In genomic region chr2:29920130-29920577, GRCh38 we compare ENCODE assay signal across 8 cellular contexts. TPM values are rescaled to one million over a fixed set of nuclear protein-coding genes. Genes with fewer than 3 reads are reported as not detected.
DNase-seq lines count a peak whose midpoint lies in the region; ATAC-seq and FAIRE-seq lines count a peak whose summit lies in the region.

No MANE protein-coding gene starts in this region.

- ATAC-seq in GM21423 (IDR thresholded peaks at IDR 0.05; ENCODE audit: unreplicated experiment) = no peak

- 2 to 4% (median 4%) methylated on average over 35 to 40 of the region's 40 CpGs for WGBS in small intestine, 3 donors

- H3K4me3 ChIP-seq in skeletal muscle cell (ENCODE audit: low read depth, low read length) = peak overlapping the region; percentile 46
- no peak overlapping the region for H3K4me3 ChIP-seq in small intestine (ENCODE audit: low read depth in 1 of 2, low read length in 2 of 2)

- DNase-seq in COLO829 (ENCODE audit: low spot score) = peak; percentile 34
- DNase-seq in NCI-H1048 (lab: John Stamatoyannopoulos, UW) = peak; percentile 1
- DNase-seq in activated naive CD8-positive, alpha-beta T cell treated with anti-CD3 and anti-CD28 coated beads, Interleukin-2, amount 50 U/mL, for 16 hours (ENCODE audit: low read depth, low spot score) = peak; percentile 6
- peak in 46 of 51 donors; percentile 6 to 73 (median 35) for DNase-seq in hypothalamus (lab: John Stamatoyannopoulos, UW)
- DNase-seq in skeletal muscle cell (ENCODE audit: low read depth) = peak; percentile 6
- DNase-seq in NCI-H510A (lab: John Stamatoyannopoulos, UW) = no peak
- DNase-seq in small intestine = no peak

- peaks cover 4 to 6% of the 10 kb centered on the region in 2 donors for H3K4me1 ChIP-seq in small intestine (ENCODE audit: control insufficient read depth in 2 of 2, insufficient read depth in 1 of 2, low read depth in 1 of 2, low read length in 1 of 2)

- H3K36me3 ChIP-seq in small intestine (ENCODE audit: control insufficient read depth in 2 of 2, insufficient read depth in 2 of 2, low read length in 2 of 2) = no peaks in the 10 kb centered on the region

- H3K27me3 ChIP-seq in small intestine (ENCODE audit: control insufficient read depth in 2 of 2, insufficient read depth in 2 of 2, low read length in 2 of 2) = peaks cover 5 to 34% of the 10 kb centered on the region in 2 donors

- FAIRE-seq in small intestine (lab: Jason Lieb, UNC) = no peak

- H3K9me3 ChIP-seq in small intestine (ENCODE audit: control insufficient read depth, low read depth) = no peaks in the 10 kb centered on the region

- no peak overlapping the region for H3K27ac ChIP-seq in small intestine (ENCODE audit: low read depth in 1 of 2, low read length in 1 of 2)

RNA-seq across cellular contexts. Expression of gene ALK, which starts 1.2 kb away (rescaled TPM):
- under 1 TPM in 1 of 3 donors, not detected in 2; 0.98 TPM for polyA plus RNA-seq in small intestine

Comparison
In these comparisons a context has a peak if more than half of its experiments do, and no peak if none do; other contexts are left out.
1. DNase-seq: peak in COLO829 (single experiment), NCI-H1048 (single experiment), activated naive CD8-positive, alpha-beta T cell treated with anti-CD3 and anti-CD28 coated beads, Interleukin-2, amount 50 U/mL, for 16 hours (single experiment), hypothalamus (46 of 51) and skeletal muscle cell (single experiment); none in NCI-H510A (single experiment) and small intestine (single experiment).